Comparison of ENCODE assay signal across 9 cellular contexts in genomic region chr18:49016648-49017539, GRCh38.
DNase-seq lines count a peak whose midpoint lies in the region; ATAC-seq and TF ChIP-seq lines count a peak whose summit lies in the region.
"Had no signal": no experiment of that assay in that cellular context is flagged by ENCODE, and none has a peak within 500 bp of the region (broad histone marks: within the 10 kb centered on the region; RNA-seq: fewer than 3 reads in every experiment).

No MANE protein-coding gene starts in this region.

- intact Hi-C loops in CD14-positive monocyte (cut with micrococcal nuclease): no loop called here

- H3K4me1 Mint-ChIP-seq in CD14-positive monocyte (peaks cover 7% of the 10 kb centered on the region), nephron progenitor cell (peaks cover 39% of the 10 kb centered on the region)
- no peaks in the 10 kb centered on the region for H3K4me1 Mint-ChIP-seq in activated CD4-positive, alpha-beta T cell treated with anti-CD3 and anti-CD28 coated beads, Interleukin-2, amount 10 ng/mL, durations not matched to agents 7 days and 5 days

- TF ChIP-seq CTCF in CD14-positive monocyte (IDR thresholded peaks at IDR 0.05) (no peak), nephron progenitor cell (IDR thresholded peaks at IDR 0.05) (no peak)

- CTCF ChIA-PET in activated CD4-positive, alpha-beta T cell treated with anti-CD3 and anti-CD28 coated beads, Interleukin-2, amount 10 ng/mL, durations not matched to agents 7 days and 5 days (lab: Charles Lee): interaction anchor here (0.9 kb wide), 1 partner anchor 364 kb away, joined by 3 read pairs; no protein-coding TSS in a partner anchor

- no peak overlapping the region for H3K4me3 Mint-ChIP-seq in CD14-positive monocyte
- H3K4me3 Mint-ChIP-seq in nephron progenitor cell: no peak overlapping the region
- H3K4me3 Mint-ChIP-seq in activated CD4-positive, alpha-beta T cell treated with anti-CD3 and anti-CD28 coated beads, Interleukin-2, amount 10 ng/mL, durations not matched to agents 7 days and 5 days: no peak overlapping the region

- H3K9me3 Mint-ChIP-seq in CD14-positive monocyte (peaks cover 0 to 2% (median 0%) of the 10 kb centered on the region in 7 donors), nephron progenitor cell (no peaks in the 10 kb centered on the region)
- no peaks in the 10 kb centered on the region for H3K9me3 Mint-ChIP-seq in activated CD4-positive, alpha-beta T cell treated with anti-CD3 and anti-CD28 coated beads, Interleukin-2, amount 10 ng/mL, durations not matched to agents 7 days and 5 days

- ATAC-seq in GM21723 (IDR thresholded peaks at IDR 0.05; ENCODE audit: unreplicated experiment) (no peak), HG02642 (IDR thresholded peaks at IDR 0.05; ENCODE audit: poor library complexity, unreplicated experiment) (no peak), GM18520 (IDR thresholded peaks at IDR 0.05; ENCODE audit: unreplicated experiment) (no peak)

- H3K27me3 Mint-ChIP-seq in CD14-positive monocyte (ENCODE audit: low read depth in 3 of 3) (peaks cover 0 to 2% (median 2%) of the 10 kb centered on the region in 3 donors), nephron progenitor cell (ENCODE audit: low read depth, poor library complexity) (peaks cover 3% of the 10 kb centered on the region)
- no peaks in the 10 kb centered on the region for H3K27me3 Mint-ChIP-seq in activated CD4-positive, alpha-beta T cell treated with anti-CD3 and anti-CD28 coated beads, Interleukin-2, amount 10 ng/mL, durations not matched to agents 7 days and 5 days

- H3K27ac Mint-ChIP-seq in CD14-positive monocyte (no peak overlapping the region), nephron progenitor cell (peak overlapping the region; percentile 88)
- no peak overlapping the region for H3K27ac Mint-ChIP-seq in activated CD4-positive, alpha-beta T cell treated with anti-CD3 and anti-CD28 coated beads, Interleukin-2, amount 10 ng/mL, durations not matched to agents 7 days and 5 days

- peak; percentile 17 for DNase-seq in CD14-positive monocyte (ENCODE audit: low spot score)
- DNase-seq in LHCN-M2 (ENCODE audit: low read depth): peak; percentile 79
- peak; percentile 66 for DNase-seq in dermis blood vessel endothelial cell
- peak; percentile 56 for DNase-seq in nephron progenitor cell
- no peak for DNase-seq in activated CD4-positive, alpha-beta T cell treated with anti-CD3 and anti-CD28 coated beads, Interleukin-2, amount 10 ng/mL, durations not matched to agents 7 days and 5 days
- DNase-seq: SHP77 had no signal

- H3K36me3 Mint-ChIP-seq in CD14-positive monocyte (no peaks in the 10 kb centered on the region), nephron progenitor cell (ENCODE audit: low read depth) (no peaks in the 10 kb centered on the region)
- no peaks in the 10 kb centered on the region for H3K36me3 Mint-ChIP-seq in activated CD4-positive, alpha-beta T cell treated with anti-CD3 and anti-CD28 coated beads, Interleukin-2, amount 10 ng/mL, durations not matched to agents 7 days and 5 days (ENCODE audit: low read depth)

- POLR2A ChIA-PET in activated CD4-positive, alpha-beta T cell treated with anti-CD3 and anti-CD28 coated beads, Interleukin-2, amount 10 ng/mL, durations not matched to agents 7 days and 5 days (lab: Charles Lee): no interaction called here
